19 cellular contexts compared by ENCODE assay signal in genomic region chr4:56298210-56298609, GRCh38.
DNase-seq lines count a peak whose midpoint lies in the region; ATAC-seq and TF ChIP-seq lines count a peak whose summit lies in the region.
"Had no signal": no experiment of that assay in that cellular context is flagged by ENCODE, and none has a peak within 500 bp of the region (broad histone marks: within the 10 kb centered on the region; RNA-seq: fewer than 3 reads in every experiment).

No MANE protein-coding gene starts in this region.

- peak overlapping the region in 2 of 3 donors; percentile 4 to 60 for H3K27ac Mint-ChIP-seq in CD4-positive, CD25-positive, alpha-beta regulatory T cell
- H3K27ac Mint-ChIP-seq in glutamatergic neuron (ENCODE audit: unreplicated experiment) = peak overlapping the region; percentile 28
- H3K27ac Mint-ChIP-seq in neural progenitor cell = no peak overlapping the region
- H3K27ac Mint-ChIP-seq: CD4-positive, alpha-beta memory T cell had no signal

- no peak overlapping the region for H3K27ac ChIP-seq in CD4-positive, CD25-positive, alpha-beta regulatory T cell (ENCODE audit: insufficient read depth, low read length, poor library complexity, severe bottlenecking)
- H3K27ac ChIP-seq in neural progenitor cell (peak overlapping the region; percentile 71), transverse colon (peak overlapping the region in 1 of 4 donors; percentile 23)
- H3K27ac ChIP-seq: 22Rv1, A549, C4-2B had no signal

- H3K4me1 ChIP-seq in CD4-positive, CD25-positive, alpha-beta regulatory T cell (ENCODE audit: control insufficient read depth, insufficient read depth, low read length, poor library complexity, severe bottlenecking) = peaks cover 4% of the 10 kb centered on the region
- H3K4me1 ChIP-seq in neural progenitor cell (peaks cover 25% of the 10 kb centered on the region), transverse colon (peaks cover 7 to 22% (median 8%) of the 10 kb centered on the region in 4 donors)
- H3K4me1 ChIP-seq: A549 had no signal

- no peak for TF ChIP-seq POLR2A in transverse colon (IDR thresholded peaks at IDR 0.05)

- H4K20me1 ChIP-seq in neural progenitor cell (ENCODE audit: low read depth) = peaks cover 21% of the 10 kb centered on the region

- intact Hi-C loops in transverse colon (cut with DNase I; ENCODE audit: low total_unique reads) = no loop called here

- H3K9me3 Mint-ChIP-seq in CD4-positive, CD25-positive, alpha-beta regulatory T cell = no peaks in the 10 kb centered on the region
- H3K9me3 Mint-ChIP-seq in glutamatergic neuron (ENCODE audit: unreplicated experiment) (peaks cover 5% of the 10 kb centered on the region), neural progenitor cell (peaks cover 6% of the 10 kb centered on the region)
- H3K9me3 Mint-ChIP-seq: CD4-positive, alpha-beta memory T cell; IgD-negative memory B cell had no signal

- no peak overlapping the region for H3K4me3 Mint-ChIP-seq in CD4-positive, CD25-positive, alpha-beta regulatory T cell
- H3K4me3 Mint-ChIP-seq in glutamatergic neuron (ENCODE audit: unreplicated experiment) (no peak overlapping the region), neural progenitor cell (no peak overlapping the region)
- H3K4me3 Mint-ChIP-seq: IgD-negative memory B cell had no signal

- H3K79me2 ChIP-seq in neural progenitor cell (ENCODE audit: low read depth) = no peaks in the 10 kb centered on the region

- peaks cover 13% of the 10 kb centered on the region for H3K27me3 Mint-ChIP-seq in CD4-positive, CD25-positive, alpha-beta regulatory T cell
- H3K27me3 Mint-ChIP-seq in glutamatergic neuron (ENCODE audit: unreplicated experiment) (peaks cover 3% of the 10 kb centered on the region), neural progenitor cell (ENCODE audit: insufficient read depth, low read depth) (peaks cover 4% of the 10 kb centered on the region)
- H3K27me3 Mint-ChIP-seq: CD4-positive, alpha-beta memory T cell; IgD-negative memory B cell had no signal

- WGBS in transverse colon (ENCODE audit: low coverage in 1 of 2), 2 donors = 49% methylated on average over 3 of the region's 3 CpGs

- TF ChIP-seq CTCF in glutamatergic neuron (IDR thresholded peaks at IDR 0.05; ENCODE audit: partially characterized antibody, unreplicated experiment) (no peak), neural progenitor cell (IDR thresholded peaks at IDR 0.05) (no peak), transverse colon (IDR thresholded peaks at IDR 0.05) (no peak)

- ATAC-seq in CD4-positive, CD25-positive, alpha-beta regulatory T cell (ENCODE audit: low read depth in 2 of 2) = no peak
- ATAC-seq in HG03097 (IDR thresholded peaks at IDR 0.05; ENCODE audit: low FRiP score, unreplicated experiment) = no peak
- no peak for ATAC-seq in GM19452 (IDR thresholded peaks at IDR 0.05; ENCODE audit: unreplicated experiment)
- ATAC-seq: A549, HepG2 had no signal

- H3K27me3 ChIP-seq in CD4-positive, CD25-positive, alpha-beta regulatory T cell (ENCODE audit: control insufficient read depth, insufficient read depth, low read length) = peaks cover 4% of the 10 kb centered on the region
- H3K27me3 ChIP-seq in neural progenitor cell = no peaks in the 10 kb centered on the region
- no peaks in the 10 kb centered on the region for H3K27me3 ChIP-seq in transverse colon

- no peak overlapping the region for H3K9ac ChIP-seq in neural progenitor cell

- no peaks in the 10 kb centered on the region for H3K36me3 ChIP-seq in CD4-positive, CD25-positive, alpha-beta regulatory T cell (ENCODE audit: control insufficient read depth, insufficient read depth, low read length)
- H3K36me3 ChIP-seq in neural progenitor cell = no peaks in the 10 kb centered on the region
- no peaks in the 10 kb centered on the region for H3K36me3 ChIP-seq in transverse colon

- in situ Hi-C loops in transverse colon (cut with MboI; ENCODE audit: low pct_ligation_motif_present in 1 of 4, low pct_unique_long_range_greater_than_20kb in 1 of 4, low sequenced_read_pairs in 3 of 4) = no loop called here

- H3K4me1 Mint-ChIP-seq in CD4-positive, CD25-positive, alpha-beta regulatory T cell = peaks cover 7 to 14% (median 9%) of the 10 kb centered on the region in 4 donors
- H3K4me1 Mint-ChIP-seq in glutamatergic neuron (ENCODE audit: low read depth, unreplicated experiment) (peaks cover 7% of the 10 kb centered on the region), neural progenitor cell (peaks cover 36% of the 10 kb centered on the region)

- no peak for TF ChIP-seq EP300 in transverse colon (IDR thresholded peaks at IDR 0.05; ENCODE audit: low read depth)

- no peaks in the 10 kb centered on the region for H3K36me3 Mint-ChIP-seq in CD4-positive, CD25-positive, alpha-beta regulatory T cell
- H3K36me3 Mint-ChIP-seq in glutamatergic neuron (ENCODE audit: unreplicated experiment) = no peaks in the 10 kb centered on the region
- H3K36me3 Mint-ChIP-seq in neural progenitor cell = peaks cover 8% of the 10 kb centered on the region
- H3K36me3 Mint-ChIP-seq: CD4-positive, alpha-beta memory T cell; IgD-negative memory B cell had no signal

- DNase-seq in CD4-positive, CD25-positive, alpha-beta regulatory T cell = no peak
- no peak for DNase-seq in glutamatergic neuron
- no peak for DNase-seq in neural progenitor cell (ENCODE audit: low spot score)
- DNase-seq in transverse colon = peak; percentile 23
- DNase-seq in epidermal melanocyte (ENCODE audit: insufficient read length, low spot score) = no peak
- DNase-seq: AML-193; CD4-positive, alpha-beta memory T cell; DMS153; DMS79; GDM1; GOT3; H7 had no signal

- no peak overlapping the region for H2AFZ ChIP-seq in neural progenitor cell (replicated peaks)

- no peaks in the 10 kb centered on the region for H3K9me3 ChIP-seq in CD4-positive, CD25-positive, alpha-beta regulatory T cell (ENCODE audit: control insufficient read depth in 2 of 2, low read length in 2 of 2)
- H3K9me3 ChIP-seq in neural progenitor cell (ENCODE audit: low read depth) (no peaks in the 10 kb centered on the region), transverse colon (no peaks in the 10 kb centered on the region)
- H3K9me3 ChIP-seq: A549 had no signal

- H3K4me2 ChIP-seq in neural progenitor cell = peak overlapping the region; percentile 64
- H3K4me2 ChIP-seq: A549 had no signal

- H3K4me3 ChIP-seq in CD4-positive, CD25-positive, alpha-beta regulatory T cell (ENCODE audit: low read depth, low read length) = no peak overlapping the region
- H3K4me3 ChIP-seq in neural progenitor cell (no peak overlapping the region), transverse colon (no peak overlapping the region)
- H3K4me3 ChIP-seq: A549 had no signal

- H3F3A ChIP-seq in neural progenitor cell (ENCODE audit: low read depth) = peaks cover 23% of the 10 kb centered on the region
